Comparison of ENCODE assay signal across 1 cellular context in genomic region chr6:33803571-33804053, GRCh38.
TF ChIP-seq lines count a peak whose summit lies in the region.

TSS of gene MLN (minus strand) at chr6:33804003. CDS start at chr6:33801163, 2,840 bp downstream.

TF ChIP-seq in GM23338, 12 proteins besides CTCF, POLR2A, EP300 and RAD21 (continued from another document):
- TF ChIP-seq, protein P1, sequence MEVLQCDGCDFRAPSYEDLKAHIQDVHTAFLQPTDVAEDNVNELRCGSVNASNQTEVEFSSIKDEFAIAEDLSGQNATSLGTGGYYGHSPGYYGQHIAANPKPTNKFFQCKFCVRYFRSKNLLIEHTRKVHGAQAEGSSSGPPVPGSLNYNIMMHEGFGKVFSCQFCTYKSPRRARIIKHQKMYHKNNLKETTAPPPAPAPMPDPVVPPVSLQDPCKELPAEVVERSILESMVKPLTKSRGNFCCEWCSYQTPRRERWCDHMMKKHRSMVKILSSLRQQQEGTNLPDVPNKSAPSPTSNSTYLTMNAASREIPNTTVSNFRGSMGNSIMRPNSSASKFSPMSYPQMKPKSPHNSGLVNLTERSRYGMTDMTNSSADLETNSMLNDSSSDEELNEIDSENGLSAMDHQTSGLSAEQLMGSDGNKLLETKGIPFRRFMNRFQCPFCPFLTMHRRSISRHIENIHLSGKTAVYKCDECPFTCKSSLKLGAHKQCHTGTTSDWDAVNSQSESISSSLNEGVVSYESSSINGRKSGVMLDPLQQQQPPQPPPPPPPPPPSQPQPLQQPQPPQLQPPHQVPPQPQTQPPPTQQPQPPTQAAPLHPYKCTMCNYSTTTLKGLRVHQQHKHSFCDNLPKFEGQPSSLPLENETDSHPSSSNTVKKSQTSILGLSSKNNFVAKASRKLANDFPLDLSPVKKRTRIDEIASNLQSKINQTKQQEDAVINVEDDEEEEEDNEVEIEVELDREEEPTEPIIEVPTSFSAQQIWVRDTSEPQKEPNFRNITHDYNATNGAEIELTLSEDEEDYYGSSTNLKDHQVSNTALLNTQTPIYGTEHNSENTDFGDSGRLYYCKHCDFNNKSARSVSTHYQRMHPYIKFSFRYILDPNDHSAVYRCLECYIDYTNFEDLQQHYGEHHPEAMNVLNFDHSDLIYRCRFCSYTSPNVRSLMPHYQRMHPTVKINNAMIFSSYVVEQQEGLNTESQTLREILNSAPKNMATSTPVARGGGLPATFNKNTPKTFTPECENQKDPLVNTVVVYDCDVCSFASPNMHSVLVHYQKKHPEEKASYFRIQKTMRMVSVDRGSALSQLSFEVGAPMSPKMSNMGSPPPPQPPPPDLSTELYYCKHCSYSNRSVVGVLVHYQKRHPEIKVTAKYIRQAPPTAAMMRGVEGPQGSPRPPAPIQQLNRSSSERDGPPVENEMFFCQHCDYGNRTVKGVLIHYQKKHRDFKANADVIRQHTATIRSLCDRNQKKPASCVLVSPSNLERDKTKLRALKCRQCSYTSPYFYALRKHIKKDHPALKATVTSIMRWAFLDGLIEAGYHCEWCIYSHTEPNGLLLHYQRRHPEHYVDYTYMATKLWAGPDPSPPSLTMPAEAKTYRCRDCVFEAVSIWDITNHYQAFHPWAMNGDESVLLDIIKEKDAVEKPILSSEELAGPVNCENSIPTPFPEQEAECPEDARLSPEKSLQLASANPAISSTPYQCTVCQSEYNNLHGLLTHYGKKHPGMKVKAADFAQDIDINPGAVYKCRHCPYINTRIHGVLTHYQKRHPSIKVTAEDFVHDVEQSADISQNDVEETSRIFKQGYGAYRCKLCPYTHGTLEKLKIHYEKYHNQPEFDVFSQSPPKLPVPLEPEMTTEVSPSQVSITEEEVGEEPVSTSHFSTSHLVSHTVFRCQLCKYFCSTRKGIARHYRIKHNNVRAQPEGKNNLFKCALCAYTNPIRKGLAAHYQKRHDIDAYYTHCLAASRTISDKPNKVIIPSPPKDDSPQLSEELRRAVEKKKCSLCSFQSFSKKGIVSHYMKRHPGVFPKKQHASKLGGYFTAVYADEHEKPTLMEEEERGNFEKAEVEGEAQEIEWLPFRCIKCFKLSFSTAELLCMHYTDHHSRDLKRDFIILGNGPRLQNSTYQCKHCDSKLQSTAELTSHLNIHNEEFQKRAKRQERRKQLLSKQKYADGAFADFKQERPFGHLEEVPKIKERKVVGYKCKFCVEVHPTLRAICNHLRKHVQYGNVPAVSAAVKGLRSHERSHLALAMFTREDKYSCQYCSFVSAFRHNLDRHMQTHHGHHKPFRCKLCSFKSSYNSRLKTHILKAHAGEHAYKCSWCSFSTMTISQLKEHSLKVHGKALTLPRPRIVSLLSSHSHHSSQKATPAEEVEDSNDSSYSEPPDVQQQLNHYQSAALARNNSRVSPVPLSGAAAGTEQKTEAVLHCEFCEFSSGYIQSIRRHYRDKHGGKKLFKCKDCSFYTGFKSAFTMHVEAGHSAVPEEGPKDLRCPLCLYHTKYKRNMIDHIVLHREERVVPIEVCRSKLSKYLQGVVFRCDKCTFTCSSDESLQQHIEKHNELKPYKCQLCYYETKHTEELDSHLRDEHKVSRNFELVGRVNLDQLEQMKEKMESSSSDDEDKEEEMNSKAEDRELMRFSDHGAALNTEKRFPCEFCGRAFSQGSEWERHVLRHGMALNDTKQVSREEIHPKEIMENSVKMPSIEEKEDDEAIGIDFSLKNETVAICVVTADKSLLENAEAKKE (CRISPR knock-in tag; IDR thresholded peaks at IDR 0.05): no peak
- TF ChIP-seq EZH2 (IDR thresholded peaks at IDR 0.05; ENCODE audit: low read depth, unreplicated experiment): no peak
- TF ChIP-seq ZNF114 (CRISPR knock-in tag; IDR thresholded peaks at IDR 0.05): no peak
TF ChIP-seq in GM23338: peak in this region for 0.
